ENCODE assay signal across 1 cellular context in genomic region chr1:178267646-178268094, GRCh38.
TF ChIP-seq lines count a peak whose summit lies in the region.

No MANE protein-coding gene starts in this region.

TF ChIP-seq in WTC11, 78 proteins besides CTCF, POLR2A, EP300 and RAD21 (continued from another document):
- TF ChIP-seq USF2 (CRISPR knock-in tag; IDR thresholded peaks at IDR 0.05): peak; percentile 43
